28 cellular contexts compared by ENCODE assay signal in the genomic region with DNA sequence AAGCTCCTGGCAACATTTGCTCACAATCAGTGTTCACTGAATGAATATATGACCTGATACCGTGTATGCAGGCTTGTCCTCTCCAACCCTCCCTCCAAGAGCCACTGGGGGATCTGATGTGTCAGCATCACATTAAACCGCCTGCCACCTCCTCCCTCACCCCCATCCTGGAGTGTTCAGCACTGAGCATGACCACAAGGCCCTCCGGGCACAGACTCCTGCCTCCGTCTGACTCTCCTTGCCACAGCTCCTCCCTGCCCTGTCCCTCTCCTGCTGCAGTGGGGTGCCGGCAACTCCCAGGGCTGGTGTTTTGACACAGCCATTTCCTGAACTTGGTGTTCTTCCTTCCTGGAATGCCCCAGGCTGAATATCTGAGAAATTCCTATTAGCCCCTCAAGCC.
"Had no signal": no experiment of that assay in that cellular context is flagged by ENCODE, and none has a peak within 500 bp of the region (broad histone marks: within the 10 kb centered on the region; RNA-seq: fewer than 3 reads in every experiment).

No MANE protein-coding gene starts in this region.

- DNase-seq: activated CD4-positive, alpha-beta T cell treated with anti-CD3 and anti-CD28 coated beads for 4 hours; activated CD4-positive, alpha-beta T cell treated with anti-CD3 and anti-CD28 coated beads, Interleukin-2, amount 50 U/mL, for 4 hours; activated CD4-positive, CD25-positive, alpha-beta regulatory T cell; activated CD8-positive, alpha-beta memory T cell treated with anti-CD3 and anti-CD28 coated beads for 24 hours; activated effector memory CD4-positive, alpha-beta T cell treated with anti-CD3 and anti-CD28 coated beads, Interleukin-2, amount 50 U/mL, for 16 hours; activated naive CD4-positive, alpha-beta T cell treated with anti-CD3 and anti-CD28 coated beads for 36 hours; activated naive CD8-positive, alpha-beta T cell treated with anti-CD3 and anti-CD28 coated beads for 36 hours; adrenal gland; dorsolateral prefrontal cortex; effector memory CD4-positive, alpha-beta T cell; foreskin melanocyte; heart right ventricle; midbrain; naive thymus-derived CD4-positive, alpha-beta T cell; nucleus accumbens; pancreas; sigmoid colon; small intestine; stimulated activated CD4-positive, alpha-beta T cell treated with anti-CD3 and anti-CD28 coated beads, Interleukin-4, amount 100 ng/mL, for 4 hours; stimulated activated CD8-positive, alpha-beta memory T cell treated with anti-CD3 and anti-CD28 coated beads, Interleukin-4, amount 100 ng/mL, for 48 hours; stomach; thyroid gland had no signal

- H3K9me3 ChIP-seq: adrenal gland, ascending aorta, heart right ventricle, pancreas, prostate gland, sigmoid colon, stomach, thyroid gland, upper lobe of left lung, vagina had no signal

- H3K4me1 ChIP-seq: adrenal gland, ascending aorta, heart right ventricle, pancreas, prostate gland, sigmoid colon, thyroid gland, upper lobe of left lung, vagina had no signal

- H3K36me3 ChIP-seq: adrenal gland, ascending aorta, heart right ventricle, pancreas, prostate gland, sigmoid colon, stomach, thyroid gland, upper lobe of left lung, vagina had no signal

- ATAC-seq: heart right ventricle; naive thymus-derived CD4-positive, alpha-beta T cell; pancreas; stimulated activated memory B cell treated with anti-CD40 and anti-IgM and Interleukin-4, amounts not matched to agents 10 μg/mL and 1 μg/mL and 100 μg/mL, for 72 hours had no signal

- H3K4me3 ChIP-seq: adrenal gland, ascending aorta, coronary artery, dorsolateral prefrontal cortex, heart right ventricle, pancreas, prostate gland, sigmoid colon, stomach, thyroid gland, upper lobe of left lung, vagina had no signal

- H3K27ac ChIP-seq: adrenal gland, ascending aorta, coronary artery, heart right ventricle, pancreas, prostate gland, sigmoid colon, stomach, thyroid gland, upper lobe of left lung, vagina had no signal

- H3K27me3 ChIP-seq: adrenal gland, ascending aorta, pancreas, sigmoid colon, thyroid gland, upper lobe of left lung, vagina had no signal
